8 cellular contexts compared by ENCODE assay signal in genomic region chr4:141636077-141636770, GRCh38. TPM values are rescaled to one million over a fixed set of nuclear protein-coding genes. Genes with fewer than 3 reads are reported as not detected.
DNase-seq lines count a peak whose midpoint lies in the region; ATAC-seq and TF ChIP-seq lines count a peak whose summit lies in the region.

IL15 (plus strand) TSS chr4:141636583; CDS start chr4:141719465, 82,882 bp downstream.

- TF ChIP-seq CTCF in choroid plexus epithelial cell (conservative IDR thresholded peaks at IDR 0.05; ENCODE audit: low read depth, low read length) = no peak
- no peak for TF ChIP-seq CTCF in left lung (IDR thresholded peaks at IDR 0.05)

- peak within 1 kb of the TSS; percentile 78 to 87 for H3K27ac ChIP-seq in left lung

- intact Hi-C loops in left lung (cut with DNase I) = no loop called here

- ATAC-seq in GM21423 (IDR thresholded peaks at IDR 0.05; ENCODE audit: unreplicated experiment) (peak; percentile 58), left lung (peak; percentile 95)

- peaks cover 0 to 18% of the 10 kb centered on the region in 2 donors for H3K27me3 ChIP-seq in left lung

- peaks cover 3 to 25% of the 10 kb centered on the region in 2 donors for H3K4me1 ChIP-seq in left lung

- H3K4me3 ChIP-seq in choroid plexus epithelial cell (ENCODE audit: low read depth, low read length) (peak within 1 kb of the TSS; percentile 79), left lung (peak within 1 kb of the TSS; percentile 69 to 81)

- DNase-seq in DMS53 treated with DMSO at 0.1 percent for 48 hours (lab: John Stamatoyannopoulos, UW; ENCODE audit: unreplicated experiment) (peak; percentile 33), HT1080 (ENCODE audit: low read depth) (peak; percentile 69), choroid plexus epithelial cell (ENCODE audit: low read depth) (peak; percentile 58), left lung (peak; percentile 79 to 91), NCI-H1930 (lab: John Stamatoyannopoulos, UW) (no peak)
- DNase-seq in activated CD4-positive, CD25-positive, alpha-beta regulatory T cell treated with anti-CD3 and anti-CD28 coated beads, Interleukin-2, amount 50 U/mL, for 72 hours = peak; percentile 51
- peak; percentile 75 for DNase-seq in stimulated activated CD4-positive, alpha-beta T cell treated with anti-CD3 and anti-CD28 coated beads, Interleukin-4, amount 100 ng/mL, for 1 hour

- H3K36me3 ChIP-seq in left lung = no peaks in the 10 kb centered on the region

- no peaks in the 10 kb centered on the region for H3K9me3 ChIP-seq in left lung

RNA-seq across cellular contexts. Expression of gene IL15, which starts in this region (rescaled TPM):
- total RNA-seq in HT1080 (2014; rRNA removed; shearing (Covaris generic)) = 2.8 and 3.4 TPM in 2 replicates
- polyA plus RNA-seq in HT1080 (2015; cell fraction: cytosol; rRNA removed) = 4.6 and 6.4 TPM in 2 replicates
- 3.2 and 3.3 TPM in 2 replicates for polyA plus RNA-seq in HT1080 (2015; cell fraction: nucleus; rRNA removed)
- total RNA-seq in left lung = 1 to 10 TPM; 4.8 to 6.4 TPM

Comparison
In these comparisons a context has a peak if more than half of its experiments do, and no peak if none do; other contexts are left out.
1. DNase-seq: peak in DMS53 treated with DMSO at 0.1 percent for 48 hours (single experiment), HT1080 (single experiment), activated CD4-positive, CD25-positive, alpha-beta regulatory T cell treated with anti-CD3 and anti-CD28 coated beads, Interleukin-2, amount 50 U/mL, for 72 hours (single experiment), choroid plexus epithelial cell (single experiment), left lung (2 of 2) and stimulated activated CD4-positive, alpha-beta T cell treated with anti-CD3 and anti-CD28 coated beads, Interleukin-4, amount 100 ng/mL, for 1 hour (single experiment); none in NCI-H1930 (0 of 2).